30 cellular contexts compared by ENCODE assay signal in genomic region chr17:70478883-70479282, GRCh38.
"Had no signal": no experiment of that assay in that cellular context is flagged by ENCODE, and none has a peak within 500 bp of the region (broad histone marks: within the 10 kb centered on the region; RNA-seq: fewer than 3 reads in every experiment).

No MANE protein-coding gene starts in this region.

- H3K27ac Mint-ChIP-seq: activated CD4-positive, alpha-beta T cell treated with anti-CD3 and anti-CD28 coated beads for 36 hours; activated CD8-positive, alpha-beta memory T cell treated with anti-CD3 and anti-CD28 coated beads, Interleukin-2, amount 10 ng/mL, durations not matched to agents 7 days and 5 days; activated CD8-positive, alpha-beta T cell treated with anti-CD3 and anti-CD28 coated beads, Interleukin-2, amount 10 ng/mL, durations not matched to agents 7 days and 5 days; activated naive CD4-positive, alpha-beta T cell treated with anti-CD3 and anti-CD28 coated beads, Interleukin-2, amount 50 U/mL, for 24 hours; activated naive CD8-positive, alpha-beta T cell treated with anti-CD3 and anti-CD28 coated beads, Interleukin-2, amount 50 U/mL, for 24 hours; activated T-helper 2 cell treated with anti-CD3 and anti-CD28 coated beads, Interferon-gamma antibody, Interleukin-2, Interleukin-4, amounts not matched to agents 10 μg/mL and 5 μg/mL and 100 μg/mL, durations not matched to agents 14 hours and 24 hours and 36 hours; dendritic cell treated with granulocyte-macrophage colony-stimulating factor and Interleukin-4, amounts not matched to agents 40 ng/mL and 50 ng/mL, for 4 days; natural killer cell treated with Interleukin-12 subunit alpha and Interleukin-12 subunit beta and Interleukin-15 and Interleukin-18, amount 100 ng/mL, for 72 hours; stimulated activated memory B cell treated with anti-CD40 and anti-IgM and Interleukin-4, amounts not matched to agents 10 μg/mL and 1 μg/mL and 100 μg/mL, for 72 hours; stimulated activated naive CD8-positive, alpha-beta T cell treated with anti-CD3 and anti-CD28 coated beads, Interleukin-15, amount 100 ng/mL, for 72 hours; T-helper 2 cell treated with Interferon-gamma antibody and Interleukin-4, amounts not matched to agents 5 μg/mL and 100 μg/mL, for 36 hours had no signal

- H3K36me3 Mint-ChIP-seq: activated CD8-positive, alpha-beta memory T cell treated with anti-CD3 and anti-CD28 coated beads, Interleukin-2, amount 10 ng/mL, durations not matched to agents 7 days and 5 days; activated naive CD4-positive, alpha-beta T cell treated with anti-CD3 and anti-CD28 coated beads, Interleukin-2, amount 50 U/mL, for 24 hours; natural killer cell treated with Interleukin-12 subunit alpha and Interleukin-12 subunit beta and Interleukin-15 and Interleukin-18, amount 100 ng/mL, for 72 hours; stimulated activated memory B cell treated with anti-CD40 and anti-IgM and Interleukin-4, amounts not matched to agents 10 μg/mL and 1 μg/mL and 100 μg/mL, for 72 hours had no signal

- H3K27me3 Mint-ChIP-seq: activated CD4-positive, alpha-beta T cell treated with anti-CD3 and anti-CD28 coated beads for 36 hours; activated CD8-positive, alpha-beta memory T cell treated with anti-CD3 and anti-CD28 coated beads, Interleukin-2, amount 10 ng/mL, durations not matched to agents 7 days and 5 days; activated naive CD4-positive, alpha-beta T cell treated with anti-CD3 and anti-CD28 coated beads, Interleukin-2, amount 50 U/mL, for 24 hours; activated naive CD8-positive, alpha-beta T cell treated with anti-CD3 and anti-CD28 coated beads, Interleukin-2, amount 50 U/mL, for 24 hours; central memory CD8-positive, alpha-beta T cell; dendritic cell treated with granulocyte-macrophage colony-stimulating factor and Interleukin-4, amounts not matched to agents 40 ng/mL and 50 ng/mL, for 4 days; natural killer cell treated with Interleukin-12 subunit alpha and Interleukin-12 subunit beta and Interleukin-15 and Interleukin-18, amount 100 ng/mL, for 72 hours; stimulated activated memory B cell treated with anti-CD40 and anti-IgM and Interleukin-4, amounts not matched to agents 10 μg/mL and 1 μg/mL and 100 μg/mL, for 72 hours; stimulated activated naive CD8-positive, alpha-beta T cell treated with anti-CD3 and anti-CD28 coated beads, Interleukin-15, amount 100 ng/mL, for 72 hours had no signal

- H3K4me3 ChIP-seq: breast epithelium, esophagus muscularis mucosa, gastroesophageal sphincter, lung, sigmoid colon, smooth muscle cell, suprapubic skin, tibial nerve had no signal

- H3K4me3 Mint-ChIP-seq: activated CD4-positive, alpha-beta T cell treated with anti-CD3 and anti-CD28 coated beads for 36 hours; activated CD8-positive, alpha-beta memory T cell treated with anti-CD3 and anti-CD28 coated beads, Interleukin-2, amount 10 ng/mL, durations not matched to agents 7 days and 5 days; activated CD8-positive, alpha-beta T cell treated with anti-CD3 and anti-CD28 coated beads, Interleukin-2, amount 10 ng/mL, durations not matched to agents 7 days and 5 days; activated naive CD4-positive, alpha-beta T cell treated with anti-CD3 and anti-CD28 coated beads, Interleukin-2, amount 50 U/mL, for 24 hours; activated naive CD8-positive, alpha-beta T cell treated with anti-CD3 and anti-CD28 coated beads, Interleukin-2, amount 50 U/mL, for 24 hours; central memory CD8-positive, alpha-beta T cell; dendritic cell treated with granulocyte-macrophage colony-stimulating factor and Interleukin-4, amounts not matched to agents 40 ng/mL and 50 ng/mL, for 4 days; natural killer cell treated with Interleukin-12 subunit alpha and Interleukin-12 subunit beta and Interleukin-15 and Interleukin-18, amount 100 ng/mL, for 72 hours; stimulated activated memory B cell treated with anti-CD40 and anti-IgM and Interleukin-4, amounts not matched to agents 10 μg/mL and 1 μg/mL and 100 μg/mL, for 72 hours; stimulated activated naive CD8-positive, alpha-beta T cell treated with anti-CD3 and anti-CD28 coated beads, Interleukin-15, amount 100 ng/mL, for 72 hours; T-helper 2 cell treated with Interferon-gamma antibody and Interleukin-4, amounts not matched to agents 5 μg/mL and 100 μg/mL, for 36 hours had no signal

- H3K27me3 ChIP-seq: breast epithelium, esophagus muscularis mucosa, gastroesophageal sphincter, neutrophil, sigmoid colon, suprapubic skin, tibial nerve had no signal

- H3K27ac ChIP-seq: breast epithelium, esophagus muscularis mucosa, gastroesophageal sphincter, neutrophil, sigmoid colon, suprapubic skin, tibial nerve had no signal

- ATAC-seq: activated CD4-positive, alpha-beta T cell treated with anti-CD3 and anti-CD28 coated beads for 36 hours; activated CD8-positive, alpha-beta memory T cell treated with anti-CD3 and anti-CD28 coated beads, Interleukin-2, amount 10 ng/mL, durations not matched to agents 7 days and 5 days; activated CD8-positive, alpha-beta T cell treated with anti-CD3 and anti-CD28 coated beads, Interleukin-2, amount 10 ng/mL, durations not matched to agents 7 days and 5 days; activated naive CD8-positive, alpha-beta T cell treated with anti-CD3 and anti-CD28 coated beads, Interleukin-2, amount 50 U/mL, for 24 hours; gastroesophageal sphincter; left lobe of liver; natural killer cell treated with Interleukin-12 subunit alpha and Interleukin-12 subunit beta and Interleukin-15 and Interleukin-18, amount 100 ng/mL, for 72 hours; stimulated activated memory B cell treated with anti-CD40 and anti-IgM and Interleukin-4, amounts not matched to agents 10 μg/mL and 1 μg/mL and 100 μg/mL, for 72 hours; stimulated activated naive CD8-positive, alpha-beta T cell treated with anti-CD3 and anti-CD28 coated beads, Interleukin-15, amount 100 ng/mL, for 72 hours had no signal

- H3K4me1 ChIP-seq: breast epithelium, gastroesophageal sphincter, sigmoid colon, suprapubic skin, tibial nerve had no signal

- DNase-seq: activated CD4-positive, alpha-beta T cell treated with anti-CD3 and anti-CD28 coated beads for 36 hours; activated CD4-positive, CD25-positive, alpha-beta regulatory T cell; activated CD8-positive, alpha-beta memory T cell treated with anti-CD3 and anti-CD28 coated beads, Interleukin-2, amount 10 ng/mL, durations not matched to agents 7 days and 5 days; activated CD8-positive, alpha-beta T cell treated with anti-CD3 and anti-CD28 coated beads, Interleukin-2, amount 10 ng/mL, durations not matched to agents 7 days and 5 days; activated naive CD8-positive, alpha-beta T cell treated with anti-CD3 and anti-CD28 coated beads, Interleukin-2, amount 50 U/mL, for 24 hours; activated T-cell treated with anti-CD3 and anti-CD28 coated beads, Interleukin-2, amount 50 U/mL, for 48 hours; effector CD4-positive, alpha-beta T cell; mesendoderm; sigmoid colon; stimulated activated CD4-positive, alpha-beta T cell treated with anti-CD3 and anti-CD28 coated beads, Interleukin-1b, Interleukin-23, amount 100 ng/mL, for 48 hours; stimulated activated CD4-positive, alpha-beta T cell treated with anti-CD3 and anti-CD28 coated beads, Interleukin-4, amount 100 ng/mL, for 4 hours; stimulated activated CD8-positive, alpha-beta memory T cell treated with anti-CD3 and anti-CD28 coated beads, Interleukin-4, amount 100 ng/mL, for 48 hours; stimulated activated naive CD8-positive, alpha-beta T cell treated with anti-CD3 and anti-CD28 coated beads, Interleukin-15, amount 100 ng/mL, for 72 hours; T-helper 1 cell had no signal

- H3K4me1 Mint-ChIP-seq: activated CD4-positive, alpha-beta T cell treated with anti-CD3 and anti-CD28 coated beads for 36 hours; activated CD8-positive, alpha-beta memory T cell treated with anti-CD3 and anti-CD28 coated beads, Interleukin-2, amount 10 ng/mL, durations not matched to agents 7 days and 5 days; activated naive CD4-positive, alpha-beta T cell treated with anti-CD3 and anti-CD28 coated beads, Interleukin-2, amount 50 U/mL, for 24 hours; activated naive CD8-positive, alpha-beta T cell treated with anti-CD3 and anti-CD28 coated beads, Interleukin-2, amount 50 U/mL, for 24 hours; central memory CD8-positive, alpha-beta T cell; stimulated activated memory B cell treated with anti-CD40 and anti-IgM and Interleukin-4, amounts not matched to agents 10 μg/mL and 1 μg/mL and 100 μg/mL, for 72 hours; stimulated activated naive CD8-positive, alpha-beta T cell treated with anti-CD3 and anti-CD28 coated beads, Interleukin-15, amount 100 ng/mL, for 72 hours had no signal

- H3K36me3 ChIP-seq: breast epithelium, esophagus muscularis mucosa, gastroesophageal sphincter, neutrophil, sigmoid colon, suprapubic skin, tibial nerve had no signal

- H3K9me3 ChIP-seq: esophagus muscularis mucosa, sigmoid colon had no signal
